11 cellular contexts compared by ENCODE assay signal in the genomic region with DNA sequence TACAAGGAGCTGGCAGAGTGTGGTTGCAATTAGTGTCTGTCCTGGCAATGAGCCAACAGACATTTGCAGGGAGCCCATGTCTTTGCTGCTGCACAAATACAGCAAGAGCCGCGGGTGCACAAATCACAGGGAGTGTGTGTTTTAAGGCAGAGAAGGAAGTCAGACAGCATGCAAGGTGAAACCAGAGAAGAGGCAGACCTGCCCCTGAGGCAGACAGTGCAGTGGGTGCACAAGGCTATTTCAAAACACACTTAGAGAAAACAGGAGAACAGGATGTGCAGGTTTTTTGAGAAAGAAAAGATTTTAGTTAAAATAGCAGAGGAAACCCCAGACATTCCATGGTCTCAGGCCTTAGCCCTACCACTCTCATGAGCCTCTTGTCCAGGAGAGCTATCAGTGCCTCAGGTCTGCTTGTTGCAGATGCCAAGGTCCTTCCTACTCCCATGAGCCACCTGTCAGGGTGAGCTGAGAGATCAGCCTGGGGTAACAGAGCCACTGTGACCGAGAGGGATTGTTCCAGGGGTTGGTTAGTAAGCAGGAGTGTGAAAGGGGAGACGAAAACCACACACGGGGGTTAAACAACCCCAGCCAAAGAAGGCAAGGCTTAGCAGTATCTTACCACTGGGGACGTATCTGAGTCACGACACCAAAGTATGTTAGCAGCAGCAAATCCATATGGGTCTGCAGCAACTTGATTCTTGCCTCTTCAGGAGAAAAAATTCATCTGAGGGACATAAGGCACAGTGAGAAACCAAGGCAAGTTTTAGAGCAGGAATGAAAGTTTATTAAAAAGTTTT.
DNase-seq lines count a peak whose midpoint lies in the region; ATAC-seq and TF ChIP-seq lines count a peak whose summit lies in the region.
"Had no signal": no experiment of that assay in that cellular context is flagged by ENCODE, and none has a peak within 500 bp of the region (broad histone marks: within the 10 kb centered on the region; RNA-seq: fewer than 3 reads in every experiment).

No MANE protein-coding gene starts in this region.

- no peak overlapping the region for H2AFZ ChIP-seq in trophoblast cell (ENCODE audit: insufficient read depth, low read length, poor library complexity)
- no peak overlapping the region for H2AFZ ChIP-seq in MM.1S (ENCODE audit: low read length)
- no peak overlapping the region for H2AFZ ChIP-seq in GM23338

- H3K36me3 Mint-ChIP-seq in activated CD4-positive, alpha-beta T cell treated with anti-CD3 and anti-CD28 coated beads for 36 hours (ENCODE audit: low read depth), result no peaks in the 10 kb centered on the region
- peaks cover 15% of the 10 kb centered on the region for H3K36me3 Mint-ChIP-seq in GM23338 (ENCODE audit: low read depth)

- H3K4ac ChIP-seq in trophoblast cell (ENCODE audit: low read depth, low read length), result peak overlapping the region; percentile 22

- peak overlapping the region; percentile 77 for H4K8ac ChIP-seq in trophoblast cell (ENCODE audit: low read depth, low read length)

- H2AK5ac ChIP-seq in trophoblast cell (ENCODE audit: low read length), result peak overlapping the region; percentile 90

- H3K9me2 ChIP-seq in MM.1S (replicated peaks; ENCODE audit: insufficient read depth, low read length), result no peaks in the 10 kb centered on the region
- H3K9me2 ChIP-seq in GM23338 (ENCODE audit: insufficient read depth), result no peaks in the 10 kb centered on the region

- peak; percentile 66 for ATAC-seq in activated CD4-positive, alpha-beta T cell treated with anti-CD3 and anti-CD28 coated beads for 36 hours
- ATAC-seq in GM23338, result no peak
- no peak for ATAC-seq in GM18505 (IDR thresholded peaks at IDR 0.05; ENCODE audit: unreplicated experiment)

- H2BK120ac ChIP-seq in trophoblast cell (ENCODE audit: insufficient read depth, low read length, poor library complexity), result peak overlapping the region; percentile 99

- CTCF ChIA-PET in activated CD4-positive, alpha-beta T cell treated with anti-CD3 and anti-CD28 coated beads for 36 hours (lab: Charles Lee), result interaction anchor here (1.7 kb wide), 1 partner anchor 157 kb away, joined by 4 read pairs; no protein-coding TSS in a partner anchor

- H3K9me3 ChIP-seq in adipocyte (ENCODE audit: control insufficient read depth, low read length), result peaks cover 16% of the 10 kb centered on the region
- peaks cover 6% of the 10 kb centered on the region for H3K9me3 ChIP-seq in trophoblast cell (ENCODE audit: insufficient read depth, low read depth, low read length)
- H3K9me3 ChIP-seq in MM.1S (replicated peaks; ENCODE audit: insufficient read depth, low read length), result no peaks in the 10 kb centered on the region

- no peaks in the 10 kb centered on the region for H4K20me1 ChIP-seq in MM.1S (ENCODE audit: insufficient read depth, low read length)
- no peaks in the 10 kb centered on the region for H4K20me1 ChIP-seq in GM23338 (replicated peaks; ENCODE audit: insufficient read depth)

- H3K27me3 Mint-ChIP-seq in activated CD4-positive, alpha-beta T cell treated with anti-CD3 and anti-CD28 coated beads for 36 hours, result no peaks in the 10 kb centered on the region
- H3K27me3 Mint-ChIP-seq in GM23338 (ENCODE audit: insufficient read depth, low read depth, poor library complexity), result peaks cover 1% of the 10 kb centered on the region

- no peak overlapping the region for H3K4me3 ChIP-seq in adipocyte (ENCODE audit: low read length)
- H3K4me3 ChIP-seq in trophoblast cell (ENCODE audit: low read depth, low read length), result no peak overlapping the region
- H3K4me3 ChIP-seq in MM.1S (ENCODE audit: low read length), result no peak overlapping the region
- no peak overlapping the region for H3K4me3 ChIP-seq in GM23338

- H3K27ac ChIP-seq in trophoblast cell (ENCODE audit: low read depth, low read length) (peak overlapping the region; percentile 98), MM.1S (ENCODE audit: low read length) (no peak overlapping the region), GM23338 (ENCODE audit: low read depth) (no peak overlapping the region)
- H3K27ac ChIP-seq: VCaP had no signal

- TF ChIP-seq POLR2A in GM18505 (IDR thresholded peaks at IDR 0.05; ENCODE audit: borderline replicate concordance, extremely low read depth, insufficient read depth, insufficient read length), result no peak

- H2BK12ac ChIP-seq in trophoblast cell (ENCODE audit: low read length), result peak overlapping the region; percentile 78

- H3K9ac ChIP-seq in adipocyte (ENCODE audit: low read length), result no peak overlapping the region
- H3K9ac ChIP-seq in trophoblast cell (ENCODE audit: low read length), result no peak overlapping the region
- H3K9ac ChIP-seq in MM.1S (ENCODE audit: low read length), result no peak overlapping the region

- peak overlapping the region; percentile 99 for H2BK5ac ChIP-seq in trophoblast cell (ENCODE audit: low read depth, low read length, poor library complexity)

- no peaks in the 10 kb centered on the region for H3K27me3 ChIP-seq in adipocyte (replicated peaks; ENCODE audit: control insufficient read depth, insufficient read depth, low read length)
- H3K27me3 ChIP-seq in trophoblast cell (ENCODE audit: insufficient read depth, low read length), result no peaks in the 10 kb centered on the region
- H3K27me3 ChIP-seq in MM.1S (replicated peaks; ENCODE audit: insufficient read depth, low read length), result no peaks in the 10 kb centered on the region
- no peaks in the 10 kb centered on the region for H3K27me3 ChIP-seq in GM23338 (ENCODE audit: insufficient read depth)

- H3K4me1 Mint-ChIP-seq in activated CD4-positive, alpha-beta T cell treated with anti-CD3 and anti-CD28 coated beads for 36 hours, result peaks cover 38% of the 10 kb centered on the region
- no peaks in the 10 kb centered on the region for H3K4me1 Mint-ChIP-seq in GM23338

- H3K36me3 ChIP-seq in adipocyte (ENCODE audit: control insufficient read depth, insufficient read depth, low read length, severe bottlenecking), result no peaks in the 10 kb centered on the region
- H3K36me3 ChIP-seq in trophoblast cell (ENCODE audit: control insufficient read depth in 1 of 2, insufficient read depth in 2 of 2, low read length in 2 of 2), result no peaks in the 10 kb centered on the region
- no peaks in the 10 kb centered on the region for H3K36me3 ChIP-seq in MM.1S (replicated peaks; ENCODE audit: insufficient read depth, low read length)
- H3K36me3 ChIP-seq in GM23338 (ENCODE audit: insufficient read depth), result no peaks in the 10 kb centered on the region

- peak overlapping the region; percentile 40 for H4K12ac ChIP-seq in trophoblast cell (ENCODE audit: low read depth, low read length)

- H3K79me2 ChIP-seq in trophoblast cell (ENCODE audit: control insufficient read depth, insufficient read depth, low read length, poor library complexity), result peaks cover 2% of the 10 kb centered on the region
- H3K79me2 ChIP-seq in MM.1S (ENCODE audit: low read length), result no peaks in the 10 kb centered on the region
- H3K79me2 ChIP-seq in GM23338 (replicated peaks; ENCODE audit: insufficient read depth), result no peaks in the 10 kb centered on the region

- H3K18ac ChIP-seq in trophoblast cell (ENCODE audit: low read length), result peak overlapping the region; percentile 42

- H3K79me1 ChIP-seq in trophoblast cell (ENCODE audit: low read length), result peaks cover 44% of the 10 kb centered on the region

- H3K4me2 ChIP-seq in trophoblast cell (ENCODE audit: low read length) (peak overlapping the region; percentile 28), MM.1S (ENCODE audit: low read depth, low read length) (no peak overlapping the region), GM23338 (no peak overlapping the region)

- peak overlapping the region; percentile 81 for H3K14ac ChIP-seq in trophoblast cell (ENCODE audit: low read length)

- WGBS in trophoblast cell (ENCODE audit: extremely low coverage, insufficient coverage, insufficient read length), result no CpG with 5 or more reads among the region's 7 CpGs

- H3K9me3 Mint-ChIP-seq in activated CD4-positive, alpha-beta T cell treated with anti-CD3 and anti-CD28 coated beads for 36 hours (ENCODE audit: low read depth), result peaks cover 4% of the 10 kb centered on the region
- peaks cover 50% of the 10 kb centered on the region for H3K9me3 Mint-ChIP-seq in GM23338

- TF ChIP-seq CTCF in MM.1S (IDR thresholded peaks at IDR 0.05; ENCODE audit: low read length), result no peak
- no peak for TF ChIP-seq CTCF in GM23338 (conservative IDR thresholded peaks at IDR 0.05; ENCODE audit: low read depth in 2 of 2)

- POLR2A ChIA-PET in activated CD4-positive, alpha-beta T cell treated with anti-CD3 and anti-CD28 coated beads for 36 hours (lab: Charles Lee), result no interaction called here

- no peak overlapping the region for H3K4me3 Mint-ChIP-seq in activated CD4-positive, alpha-beta T cell treated with anti-CD3 and anti-CD28 coated beads for 36 hours
- no peak overlapping the region for H3K4me3 Mint-ChIP-seq in GM23338

- no peak overlapping the region for H3K27ac Mint-ChIP-seq in activated CD4-positive, alpha-beta T cell treated with anti-CD3 and anti-CD28 coated beads for 36 hours
- no peak overlapping the region for H3K27ac Mint-ChIP-seq in GM23338

- peak overlapping the region; percentile 95 for H4K91ac ChIP-seq in trophoblast cell (ENCODE audit: low read depth, low read length)

- DNase-seq in activated CD4-positive, alpha-beta T cell treated with anti-CD3 and anti-CD28 coated beads for 36 hours, result peak; percentile 22
- no peak for DNase-seq in activated CD4-positive, alpha-beta T cell treated with anti-CD3 and anti-CD28 coated beads for 4 hours
- DNase-seq in NCI-H2029 treated with DMSO at 0.1 percent for 48 hours (lab: John Stamatoyannopoulos, UW), result peak; percentile 13
- DNase-seq in adipocyte (ENCODE audit: low read depth), result peak; percentile 52
- peak; percentile 70 to 91 for DNase-seq in trophoblast cell
- no peak for DNase-seq in MM.1S
- DNase-seq in GM23338 (ENCODE audit: low spot score), result no peak
- DNase-seq: midbrain, NCI-H446 treated with DMSO at 0.1 percent for 48 hours had no signal

- intact Hi-C loops in activated CD4-positive, alpha-beta T cell treated with anti-CD3 and anti-CD28 coated beads for 36 hours (cut with DNase I, micrococcal nuclease), result no loop called here

- no peak overlapping the region for H3K23ac ChIP-seq in trophoblast cell (ENCODE audit: low read length)

- H3K4me1 ChIP-seq in adipocyte (ENCODE audit: control insufficient read depth, insufficient read depth, low read length) (peaks cover 20% of the 10 kb centered on the region), trophoblast cell (ENCODE audit: control insufficient read depth in 1 of 2, insufficient read depth in 2 of 2, low read length in 2 of 2) (peaks cover 29 to 33% of the 10 kb centered on the region in 2 experiments), MM.1S (ENCODE audit: low read length) (no peaks in the 10 kb centered on the region), GM23338 (ENCODE audit: insufficient read depth) (no peaks in the 10 kb centered on the region)

- no peaks in the 10 kb centered on the region for H3F3A ChIP-seq in MM.1S (ENCODE audit: insufficient read depth, low read length)
- no peaks in the 10 kb centered on the region for H3F3A ChIP-seq in GM23338 (replicated peaks; ENCODE audit: low read depth)

TF ChIP-seq in GM23338, 12 proteins besides CTCF, POLR2A, EP300 and RAD21 (continues in another document):
- TF ChIP-seq STAT1 (IDR thresholded peaks at IDR 0.05; ENCODE audit: unreplicated experiment) (no peak), EZH2phosphoT487 (IDR thresholded peaks at IDR 0.05; ENCODE audit: unreplicated experiment) (no peak), NANOG (IDR thresholded peaks at IDR 0.05; ENCODE audit: borderline replicate concordance) (no peak), POLR2AphosphoS5 (IDR thresholded peaks at IDR 0.05; ENCODE audit: low read depth) (no peak)

Comparison
In these comparisons a context has a peak if more than half of its experiments do, and no peak if none do; other contexts are left out.
1. DNase-seq: peak in activated CD4-positive, alpha-beta T cell treated with anti-CD3 and anti-CD28 coated beads for 36 hours (single experiment), NCI-H2029 treated with DMSO at 0.1 percent for 48 hours (single experiment), adipocyte (single experiment) and trophoblast cell (2 of 2); none in activated CD4-positive, alpha-beta T cell treated with anti-CD3 and anti-CD28 coated beads for 4 hours (0 of 2), MM.1S (single experiment) and GM23338 (single experiment).